In genomic region chr3:11090551-11090950, GRCh38 we compare ENCODE assay signal across 8 cellular contexts.
"Had no signal": no experiment of that assay in that cellular context is flagged by ENCODE, and none has a peak within 500 bp of the region (broad histone marks: within the 10 kb centered on the region; RNA-seq: fewer than 3 reads in every experiment).

No MANE protein-coding gene starts in this region.

- DNase-seq: GOT3, H7, HFFc6, KG1 had no signal

- H3K27ac ChIP-seq: GM23248 had no signal

- H3K9ac ChIP-seq: GM23248 had no signal

- H3K4me1 ChIP-seq: HAP-1 had no signal

- H3K36me3 ChIP-seq: HAP-1 had no signal

- ATAC-seq: HCT116, K562 had no signal

- H3K9me3 ChIP-seq: HAP-1 had no signal

- H3K4me3 ChIP-seq: GM23248, HAP-1, K562 had no signal
